Comparison of ENCODE assay signal across 15 cellular contexts in genomic region chr11:46666982-46667590, GRCh38. TPM values are rescaled to one million over a fixed set of nuclear protein-coding genes. Genes with fewer than 3 reads are reported as not detected.
DNase-seq lines count a peak whose midpoint lies in the region; ATAC-seq and TF ChIP-seq lines count a peak whose summit lies in the region.
"Had no signal": no experiment of that assay in that cellular context is flagged by ENCODE, and none has a peak within 500 bp of the region (broad histone marks: within the 10 kb centered on the region; RNA-seq: fewer than 3 reads in every experiment).

No MANE protein-coding gene starts in this region.

- no peak for TF ChIP-seq POLR2A in transverse colon (IDR thresholded peaks at IDR 0.05)

- no peak for ATAC-seq in activated T-cell treated with anti-CD3 and anti-CD28 coated beads, Interleukin-2, amount 50 U/mL, for 72 hours (replicated peaks in 1 of 2)
- ATAC-seq in effector memory CD8-positive, alpha-beta T cell (replicated peaks), result no peak
- ATAC-seq in HG03095 (IDR thresholded peaks at IDR 0.05; ENCODE audit: unreplicated experiment), result no peak

- TF ChIP-seq EP300 in transverse colon (IDR thresholded peaks at IDR 0.05; ENCODE audit: low read depth), result no peak

- H3K4me1 Mint-ChIP-seq in activated T-cell treated with anti-CD3 and anti-CD28 coated beads, Interleukin-2, amount 50 U/mL, for 72 hours (ENCODE audit: low read depth), result peaks cover 35% of the 10 kb centered on the region
- H3K4me1 Mint-ChIP-seq in effector memory CD8-positive, alpha-beta T cell (ENCODE audit: low read depth in 2 of 2), result peaks cover 22 to 24% of the 10 kb centered on the region in 2 donors
- H3K4me1 Mint-ChIP-seq in nephron progenitor cell, result peaks cover 12% of the 10 kb centered on the region
- H3K4me1 Mint-ChIP-seq: H9 had no signal

- peak overlapping the region; percentile 46 for H3K27ac Mint-ChIP-seq in activated T-cell treated with anti-CD3 and anti-CD28 coated beads, Interleukin-2, amount 50 U/mL, for 72 hours
- peak overlapping the region; percentile 65 to 70 for H3K27ac Mint-ChIP-seq in effector memory CD8-positive, alpha-beta T cell
- peak overlapping the region; percentile 77 for H3K27ac Mint-ChIP-seq in nephron progenitor cell

- peak overlapping the region in 3 of 4 donors; percentile 22 to 49 (median 24) for H3K27ac ChIP-seq in transverse colon

- no peaks in the 10 kb centered on the region for H3K9me3 ChIP-seq in transverse colon

- H3K36me3 Mint-ChIP-seq in activated T-cell treated with anti-CD3 and anti-CD28 coated beads, Interleukin-2, amount 50 U/mL, for 72 hours (ENCODE audit: insufficient read depth in 2 of 2), result peaks cover 3 to 10% of the 10 kb centered on the region in 2 donors
- peaks cover 64% of the 10 kb centered on the region for H3K36me3 Mint-ChIP-seq in effector memory CD8-positive, alpha-beta T cell (ENCODE audit: insufficient read depth)
- peaks cover 58% of the 10 kb centered on the region for H3K36me3 Mint-ChIP-seq in nephron progenitor cell (ENCODE audit: low read depth)

- in situ Hi-C loops in transverse colon (cut with MboI; ENCODE audit: low pct_ligation_motif_present in 1 of 4, low pct_unique_long_range_greater_than_20kb in 1 of 4, low sequenced_read_pairs in 3 of 4), result no loop called here
- in situ Hi-C loops in GM13977 (cut with MboI; ENCODE audit: low pct_unique_long_range_greater_than_20kb, low sequenced_read_pairs, unreplicated experiment), result no loop called here

- H3K27me3 ChIP-seq in transverse colon, result no peaks in the 10 kb centered on the region

- H3K9me3 Mint-ChIP-seq in activated T-cell treated with anti-CD3 and anti-CD28 coated beads, Interleukin-2, amount 50 U/mL, for 72 hours, result no peaks in the 10 kb centered on the region
- H3K9me3 Mint-ChIP-seq in effector memory CD8-positive, alpha-beta T cell, result no peaks in the 10 kb centered on the region
- H3K9me3 Mint-ChIP-seq in nephron progenitor cell, result no peaks in the 10 kb centered on the region
- H3K9me3 Mint-ChIP-seq: H9 had no signal

- peaks cover 0 to 10% (median 0%) of the 10 kb centered on the region in 4 donors for H3K4me1 ChIP-seq in transverse colon

- H3K36me3 ChIP-seq in transverse colon, result peaks cover 0 to 65% (median 29%) of the 10 kb centered on the region in 4 donors

- H3K4me3 Mint-ChIP-seq in activated T-cell treated with anti-CD3 and anti-CD28 coated beads, Interleukin-2, amount 50 U/mL, for 72 hours, result no peak overlapping the region
- no peak overlapping the region for H3K4me3 Mint-ChIP-seq in effector memory CD8-positive, alpha-beta T cell
- no peak overlapping the region for H3K4me3 Mint-ChIP-seq in nephron progenitor cell
- H3K4me3 Mint-ChIP-seq: H9 had no signal

- 60 to 71% methylated on average over 1 to 2 of the region's 2 CpGs for WGBS in transverse colon (ENCODE audit: low coverage in 1 of 2), 2 donors

- intact Hi-C loops in transverse colon (cut with DNase I; ENCODE audit: low total_unique reads), result no loop called here

- no peaks in the 10 kb centered on the region for H3K27me3 Mint-ChIP-seq in activated T-cell treated with anti-CD3 and anti-CD28 coated beads, Interleukin-2, amount 50 U/mL, for 72 hours (ENCODE audit: low read depth)
- no peaks in the 10 kb centered on the region for H3K27me3 Mint-ChIP-seq in effector memory CD8-positive, alpha-beta T cell
- H3K27me3 Mint-ChIP-seq in nephron progenitor cell (ENCODE audit: low read depth, poor library complexity), result no peaks in the 10 kb centered on the region

- no peak for DNase-seq in activated T-cell treated with anti-CD3 and anti-CD28 coated beads, Interleukin-2, amount 50 U/mL, for 72 hours
- no peak for DNase-seq in activated T-cell treated with anti-CD3 and anti-CD28 coated beads for 4 hours
- no peak for DNase-seq in effector memory CD8-positive, alpha-beta T cell
- no peak for DNase-seq in nephron progenitor cell
- no peak for DNase-seq in transverse colon
- no peak for DNase-seq in GM13977 (ENCODE audit: low spot score)
- no peak for DNase-seq in stimulated activated CD4-positive, alpha-beta T cell treated with anti-CD3 and anti-CD28 coated beads, Interleukin-12 subunit alpha, Interleukin-12 subunit beta, amount 100 ng/mL, for 4 hours
- DNase-seq: ACHN, H9, mesendoderm, NCI-H446 treated with DMSO at 0.1 percent for 48 hours had no signal

- H3K4me3 ChIP-seq in transverse colon, result no peak overlapping the region

- no peak for TF ChIP-seq CTCF in nephron progenitor cell (IDR thresholded peaks at IDR 0.05)
- TF ChIP-seq CTCF in transverse colon (IDR thresholded peaks at IDR 0.05), result no peak
- no peak for TF ChIP-seq CTCF in GM13977 (IDR thresholded peaks at IDR 0.05; ENCODE audit: extremely low read depth, insufficient read depth, missing control alignments)

RNA-seq across cellular contexts. Expression of gene ARHGAP1, which starts 33.3 kb away (rescaled TPM):
- total RNA-seq in activated T-cell treated with anti-CD3 and anti-CD28 coated beads, Interleukin-2, amount 50 U/mL, for 72 hours, result 10 to 100 TPM; 41.6 to 43.5 TPM
- total RNA-seq in transverse colon, result 10 to 100 TPM; 48.6 to 69.5 (median 50.9) TPM

RNA-seq across cellular contexts. Expression of gene ZNF408, which starts 33.7 kb away (rescaled TPM):
- total RNA-seq in activated T-cell treated with anti-CD3 and anti-CD28 coated beads, Interleukin-2, amount 50 U/mL, for 72 hours, result 10 to 100 TPM; 17.8 to 18.2 TPM
- 10 to 100 TPM in 2 of 4 donors, 1 to 10 TPM in 2; 6.0 to 19.3 (median 10.0) TPM for total RNA-seq in transverse colon

RNA-seq across cellular contexts. Expression of gene ATG13, which starts 49.7 kb away (rescaled TPM):
- 10 to 100 TPM; 75.6 to 77.7 TPM for total RNA-seq in activated T-cell treated with anti-CD3 and anti-CD28 coated beads, Interleukin-2, amount 50 U/mL, for 72 hours
- 100 to 1,000 TPM in 2 of 4 donors, 10 to 100 TPM in 2; 40.8 to 128 (median 112) TPM for total RNA-seq in transverse colon

RNA-seq across cellular contexts. Expression of gene HARBI1, which starts 50.1 kb away (rescaled TPM):
- 1 to 10 TPM; 4.2 to 7.3 TPM for total RNA-seq in activated T-cell treated with anti-CD3 and anti-CD28 coated beads, Interleukin-2, amount 50 U/mL, for 72 hours
- 1 to 10 TPM in 3 of 4 donors, not detected in 1; 3.1 to 4.8 (median 3.4) TPM for total RNA-seq in transverse colon

RNA-seq across cellular contexts. Expression of gene F2, which starts 51.9 kb away (rescaled TPM):
- not detected for total RNA-seq in activated T-cell treated with anti-CD3 and anti-CD28 coated beads, Interleukin-2, amount 50 U/mL, for 72 hours
- under 1 TPM in 2 of 4 donors, not detected in 2; 0.41 to 0.48 TPM for total RNA-seq in transverse colon
- total RNA-seq: activated CD8-positive, alpha-beta memory T cell treated with anti-CD3 and anti-CD28 coated beads for 36 hours; Daoy; H9; ureter had no signal
